13 cellular contexts compared by ENCODE assay signal in the genomic region with DNA sequence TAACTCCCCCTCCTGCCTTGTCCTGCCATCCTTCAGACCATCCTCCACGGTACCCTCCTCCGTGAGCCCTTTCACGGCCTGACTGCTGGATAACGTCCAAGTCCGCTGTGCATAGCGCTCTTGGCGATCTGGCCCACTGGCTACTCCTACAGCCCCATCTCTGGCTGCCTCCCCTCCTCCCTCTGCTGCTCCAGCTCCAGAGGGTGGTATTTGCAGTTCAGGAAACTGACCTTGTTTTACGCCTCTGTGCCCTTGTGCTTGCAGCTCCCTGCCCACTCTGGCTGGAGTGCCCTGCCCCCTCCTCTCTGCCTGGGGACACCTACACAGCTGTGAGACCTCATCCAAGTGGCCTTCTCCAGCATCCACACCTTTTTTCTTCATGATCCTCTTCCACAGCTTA. TPM values are rescaled to one million over a fixed set of nuclear protein-coding genes. Genes with fewer than 3 reads are reported as not detected.
"Had no signal": no experiment of that assay in that cellular context is flagged by ENCODE, and none has a peak within 500 bp of the region (broad histone marks: within the 10 kb centered on the region; RNA-seq: fewer than 3 reads in every experiment).

No MANE protein-coding gene starts in this region.

- H3K9me3 Mint-ChIP-seq: activated naive CD4-positive, alpha-beta T cell treated with anti-CD3 and anti-CD28 coated beads, Interleukin-2, amount 50 U/mL, for 24 hours; dendritic cell treated with granulocyte-macrophage colony-stimulating factor and Interleukin-4, amounts not matched to agents 40 ng/mL and 50 ng/mL, for 4 days; T-helper 1 cell treated with Interleukin-12 subunit alpha and Interleukin-12 subunit beta and Interleukin-4 antibody, amounts not matched to agents 30 μg/mL and 1 μg/mL, for 36 hours had no signal

- H3K27me3 ChIP-seq: sigmoid colon, suprapubic skin, upper lobe of right lung had no signal

- H3K27me3 Mint-ChIP-seq: activated naive CD4-positive, alpha-beta T cell treated with anti-CD3 and anti-CD28 coated beads, Interleukin-2, amount 50 U/mL, for 24 hours had no signal

- ATAC-seq: left colon, upper lobe of right lung had no signal

- H3K36me3 ChIP-seq: sigmoid colon, suprapubic skin, upper lobe of right lung had no signal

- H3K9me3 ChIP-seq: sigmoid colon, suprapubic skin, upper lobe of right lung had no signal

- DNase-seq: amygdala; hypothalamus; left colon; sigmoid colon; stimulated activated CD4-positive, alpha-beta T cell treated with anti-CD3 and anti-CD28 coated beads, Interleukin-2, amount 100 ng/mL, for 24 hours; stimulated activated naive CD4-positive, alpha-beta T cell treated with Interleukin-2 at 50 U/mL for 16 hours; upper lobe of right lung had no signal

- H3K27ac ChIP-seq: sigmoid colon, suprapubic skin, upper lobe of right lung had no signal

- H3K27ac Mint-ChIP-seq: activated naive CD4-positive, alpha-beta T cell treated with anti-CD3 and anti-CD28 coated beads, Interleukin-2, amount 50 U/mL, for 24 hours; brain; dendritic cell treated with granulocyte-macrophage colony-stimulating factor and Interleukin-4, amounts not matched to agents 40 ng/mL and 50 ng/mL, for 4 days; T-helper 1 cell treated with Interleukin-12 subunit alpha and Interleukin-12 subunit beta and Interleukin-4 antibody, amounts not matched to agents 30 μg/mL and 1 μg/mL, for 36 hours had no signal

- H3K4me3 Mint-ChIP-seq: activated naive CD4-positive, alpha-beta T cell treated with anti-CD3 and anti-CD28 coated beads, Interleukin-2, amount 50 U/mL, for 24 hours; brain; dendritic cell treated with granulocyte-macrophage colony-stimulating factor and Interleukin-4, amounts not matched to agents 40 ng/mL and 50 ng/mL, for 4 days; T-helper 1 cell treated with Interleukin-12 subunit alpha and Interleukin-12 subunit beta and Interleukin-4 antibody, amounts not matched to agents 30 μg/mL and 1 μg/mL, for 36 hours had no signal

- H3K4me3 ChIP-seq: sigmoid colon, suprapubic skin, upper lobe of right lung had no signal

- H3K4me1 ChIP-seq: sigmoid colon, upper lobe of right lung had no signal

- H3K36me3 Mint-ChIP-seq: activated naive CD4-positive, alpha-beta T cell treated with anti-CD3 and anti-CD28 coated beads, Interleukin-2, amount 50 U/mL, for 24 hours; brain had no signal

RNA-seq across cellular contexts. Expression of a gene that starts 6.5 kb away (rescaled TPM):
- polyA plus RNA-seq: neural cell had no signal
